2 cellular contexts compared by ENCODE assay signal in genomic region chr2:26782876-26783704, GRCh38.
A peak's percentile ranks its signal among the peaks of the same experiment; 100 is the strongest.
TF ChIP-seq lines count a peak whose summit lies in the region.

No MANE protein-coding gene starts in this region.

TF ChIP-seq in HepG2, 621 proteins besides CTCF, POLR2A, EP300 and RAD21:
- peak; percentile 56 for TF ChIP-seq HNF4A (CRISPR knock-in tag; IDR thresholded peaks at IDR 0.05)
- TF ChIP-seq ZNF770 (CRISPR knock-in tag; IDR thresholded peaks at IDR 0.05): peak; percentile 83
- no peak for TF ChIP-seq SOX6 (IDR thresholded peaks at IDR 0.05)
- peak; percentile 27; the same call in 1 of the 2 replicates for TF ChIP-seq SOX6 (CRISPR knock-in tag; IDR thresholded peaks at IDR 0.05)
- TF ChIP-seq, protein P1, sequence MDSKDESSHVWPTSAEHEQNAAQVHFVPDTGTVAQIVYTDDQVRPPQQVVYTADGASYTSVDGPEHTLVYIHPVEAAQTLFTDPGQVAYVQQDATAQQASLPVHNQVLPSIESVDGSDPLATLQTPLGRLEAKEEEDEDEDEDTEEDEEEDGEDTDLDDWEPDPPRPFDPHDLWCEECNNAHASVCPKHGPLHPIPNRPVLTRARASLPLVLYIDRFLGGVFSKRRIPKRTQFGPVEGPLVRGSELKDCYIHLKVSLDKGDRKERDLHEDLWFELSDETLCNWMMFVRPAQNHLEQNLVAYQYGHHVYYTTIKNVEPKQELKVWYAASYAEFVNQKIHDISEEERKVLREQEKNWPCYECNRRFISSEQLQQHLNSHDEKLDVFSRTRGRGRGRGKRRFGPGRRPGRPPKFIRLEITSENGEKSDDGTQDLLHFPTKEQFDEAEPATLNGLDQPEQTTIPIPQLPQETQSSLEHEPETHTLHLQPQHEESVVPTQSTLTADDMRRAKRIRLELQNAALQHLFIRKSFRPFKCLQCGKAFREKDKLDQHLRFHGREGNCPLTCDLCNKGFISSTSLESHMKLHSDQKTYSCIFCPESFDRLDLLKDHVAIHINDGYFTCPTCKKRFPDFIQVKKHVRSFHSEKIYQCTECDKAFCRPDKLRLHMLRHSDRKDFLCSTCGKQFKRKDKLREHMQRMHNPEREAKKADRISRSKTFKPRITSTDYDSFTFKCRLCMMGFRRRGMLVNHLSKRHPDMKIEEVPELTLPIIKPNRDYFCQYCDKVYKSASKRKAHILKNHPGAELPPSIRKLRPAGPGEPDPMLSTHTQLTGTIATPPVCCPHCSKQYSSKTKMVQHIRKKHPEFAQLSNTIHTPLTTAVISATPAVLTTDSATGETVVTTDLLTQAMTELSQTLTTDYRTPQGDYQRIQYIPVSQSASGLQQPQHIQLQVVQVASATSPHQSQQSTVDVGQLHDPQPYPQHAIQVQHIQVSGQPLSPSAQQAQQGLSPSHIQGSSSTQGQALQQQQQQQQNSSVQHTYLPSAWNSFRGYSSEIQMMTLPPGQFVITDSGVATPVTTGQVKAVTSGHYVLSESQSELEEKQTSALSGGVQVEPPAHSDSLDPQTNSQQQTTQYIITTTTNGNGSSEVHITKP (CRISPR knock-in tag; IDR thresholded peaks at IDR 0.05; ENCODE audit: low read depth): peak; percentile 56; the same call in 1 of the 2 replicates
- TF ChIP-seq CHCHD3 (CRISPR knock-in tag; IDR thresholded peaks at IDR 0.05): no peak
- no peak for TF ChIP-seq ZNF629 (CRISPR knock-in tag; conservative IDR thresholded peaks at IDR 0.05)
- TF ChIP-seq GFI1 (CRISPR knock-in tag; IDR thresholded peaks at IDR 0.05; ENCODE audit: borderline replicate concordance): 0 out of 2 replicates have a peak, but pooled peaks have one; percentile 52
- peak; percentile 81 for TF ChIP-seq CEBPB (IDR thresholded peaks at IDR 0.05; ENCODE audit: borderline replicate concordance, low read depth, low read length)
- TF ChIP-seq PAF1 (CRISPR knock-in tag; IDR thresholded peaks at IDR 0.05): 0 out of 2 replicates have a peak, but pooled peaks have one; percentile 36
- TF ChIP-seq NFYB (CRISPR knock-in tag; IDR thresholded peaks at IDR 0.05): 0 out of 2 replicates have a peak, but pooled peaks have one; percentile 2
- TF ChIP-seq ZNF780A (CRISPR knock-in tag; IDR thresholded peaks at IDR 0.05): peak; percentile 61; the same call in 1 of the 2 replicates
- TF ChIP-seq ADNP (CRISPR knock-in tag; IDR thresholded peaks at IDR 0.05): no peak
- peak; percentile 51 for TF ChIP-seq CEBPG (CRISPR knock-in tag; IDR thresholded peaks at IDR 0.05)
- TF ChIP-seq HNF1A (IDR thresholded peaks at IDR 0.05; ENCODE audit: low read depth): no peak
- TF ChIP-seq HNF1A (CRISPR knock-in tag; IDR thresholded peaks at IDR 0.05; ENCODE audit: borderline replicate concordance): 0 out of 2 replicates have a peak, but pooled peaks have one; percentile 20
- TF ChIP-seq ATF4 (CRISPR knock-in tag; IDR thresholded peaks at IDR 0.05): 0 out of 4 replicates have a peak, but pooled peaks of 1 of the 2 experiments have one; percentile 13
- no peak for TF ChIP-seq ZC3H4 (CRISPR knock-in tag; IDR thresholded peaks at IDR 0.05; ENCODE audit: borderline replicate concordance)

TF ChIP-seq in K562, 482 proteins besides CTCF, POLR2A, EP300 and RAD21:
- TF ChIP-seq, protein P1 (IDR thresholded peaks at IDR 0.05; ENCODE audit: partially characterized antibody): peak; percentile 7
- TF ChIP-seq POLR2AphosphoS2 (IDR thresholded peaks at IDR 0.05; ENCODE audit: low read length): 0 out of 2 replicates have a peak, but pooled peaks have one; percentile 24
- no peak for TF ChIP-seq CEBPG (CRISPR knock-in tag; IDR thresholded peaks at IDR 0.05)
- peak in 1 of 2 experiments; percentile 73; a peak in 2 of 4 replicates for TF ChIP-seq CEBPG (tag; conservative IDR thresholded peaks at IDR 0.05 in 1 of 2, IDR thresholded peaks at IDR 0.05 in 1 of 2)
- TF ChIP-seq CEBPB (tag; IDR thresholded peaks at IDR 0.05): peak; percentile 51
- TF ChIP-seq POLR2AphosphoS5 (IDR thresholded peaks at IDR 0.05; ENCODE audit: control insufficient read depth, insufficient read depth, low read depth, low read length): peak; percentile 22; the same call in 1 of the 2 replicates
- TF ChIP-seq PRPF4 (IDR thresholded peaks at IDR 0.05; ENCODE audit: insufficient read depth, low read depth, low read length, poor library complexity, severe bottlenecking): no peak
